9 cellular contexts compared by ENCODE assay signal in genomic region chr7:158815471-158816128, GRCh38. TPM values are rescaled to one million over a fixed set of nuclear protein-coding genes. Genes with fewer than 3 reads are reported as not detected.
DNase-seq lines count a peak whose midpoint lies in the region; ATAC-seq and TF ChIP-seq lines count a peak whose summit lies in the region.
"Had no signal": no experiment of that assay in that cellular context is flagged by ENCODE, and none has a peak within 500 bp of the region (broad histone marks: within the 10 kb centered on the region; RNA-seq: fewer than 3 reads in every experiment).

No MANE protein-coding gene starts in this region.

- no peak overlapping the region for H2AFZ ChIP-seq in OCI-LY3 (ENCODE audit: low read depth, low read length)

- H3K27ac ChIP-seq in CD4-positive, alpha-beta T cell (ENCODE audit: low read depth, low read length) = peak overlapping the region; percentile 88
- H3K27ac ChIP-seq in OCI-LY3 (ENCODE audit: low read length) = peak overlapping the region; percentile 64; the same call in 1 of the 2 replicates
- H3K27ac ChIP-seq in psoas muscle = peak overlapping the region; percentile 95
- H3K27ac ChIP-seq in foreskin keratinocyte = no peak overlapping the region

- no peaks in the 10 kb centered on the region for H3K9me3 ChIP-seq in CD4-positive, alpha-beta T cell (ENCODE audit: control insufficient read depth, low read length)
- no peaks in the 10 kb centered on the region for H3K9me3 ChIP-seq in OCI-LY3 (ENCODE audit: insufficient read depth, low read length)
- no peaks in the 10 kb centered on the region for H3K9me3 ChIP-seq in psoas muscle

- H4K20me1 ChIP-seq in OCI-LY3 (ENCODE audit: insufficient read depth, low read length) = peaks cover 5% of the 10 kb centered on the region; the same call in 1 of the 2 replicates

- CTCF ChIA-PET in CD4-positive, alpha-beta T cell (lab: Charles Lee) = interaction anchor here (1.1 to 1.5 kb wide), 3 partner anchors 9 to 161 kb away, joined by 3 to 4 read pairs (median 3); partner anchors contain the start of gene ESYT2

- H3K4me3 ChIP-seq in OCI-LY3 (ENCODE audit: low read length) (peak overlapping the region; percentile 55; the same call in 1 of the 2 replicates), psoas muscle (no peak overlapping the region)

- H3K36me3 ChIP-seq in OCI-LY3 (replicated peaks; ENCODE audit: low read depth, low read length) = no peaks in the 10 kb centered on the region
- H3K36me3 ChIP-seq in psoas muscle (ENCODE audit: insufficient read depth in 1 of 2, low read depth in 1 of 2) = no peaks in the 10 kb centered on the region

- peaks cover 35% of the 10 kb centered on the region for H3K36me3 Mint-ChIP-seq in CD4-positive, alpha-beta T cell (ENCODE audit: low read depth)
- peaks cover 8% of the 10 kb centered on the region for H3K36me3 Mint-ChIP-seq in endothelial cell (ENCODE audit: low read depth, unreplicated experiment)

- peak overlapping the region; percentile 84 for H3K4me3 Mint-ChIP-seq in CD4-positive, alpha-beta T cell
- no peak overlapping the region for H3K4me3 Mint-ChIP-seq in endothelial cell (ENCODE audit: unreplicated experiment)

- no peaks in the 10 kb centered on the region for H3K27me3 ChIP-seq in CD4-positive, alpha-beta T cell (ENCODE audit: control insufficient read depth, insufficient read depth, low read length)
- H3K27me3 ChIP-seq in OCI-LY3 (ENCODE audit: low read depth, low read length) (no peaks in the 10 kb centered on the region), psoas muscle (ENCODE audit: insufficient read depth in 3 of 3, low read length in 2 of 3) (no peaks in the 10 kb centered on the region), foreskin keratinocyte (no peaks in the 10 kb centered on the region)

- intact Hi-C loops in CD4-positive, alpha-beta T cell (cut with DNase I, micrococcal nuclease) = loop anchor here (2.0 kb wide), 2 partner anchors 13 to 37 kb away; partner anchors contain the start of gene ESYT2 (in 1 of the 2)
- intact Hi-C loops in psoas muscle (cut with DNase I) = loop anchor here in 1 of 2 donors (5.0 kb wide), 1 partner anchor 33 kb away; no protein-coding TSS in a partner anchor

- H3K4me1 Mint-ChIP-seq in CD4-positive, alpha-beta T cell (ENCODE audit: low read depth) = peaks cover 100% of the 10 kb centered on the region
- peaks cover 43% of the 10 kb centered on the region for H3K4me1 Mint-ChIP-seq in endothelial cell (ENCODE audit: unreplicated experiment)

- no peaks in the 10 kb centered on the region for H3K27me3 Mint-ChIP-seq in CD4-positive, alpha-beta T cell
- peaks cover 2% of the 10 kb centered on the region for H3K27me3 Mint-ChIP-seq in endothelial cell (ENCODE audit: unreplicated experiment)

- WGBS in psoas muscle, 3 donors = 68 to 73% (median 72%) methylated on average over 6 of the region's 6 CpGs

- POLR2A ChIA-PET in CD4-positive, alpha-beta T cell (lab: Charles Lee) = interaction anchor here (0.6 to 12.1 kb wide), 6 partner anchors 10 to 159 kb away, joined by 3 to 256 read pairs (median 4); partner anchors contain the start of gene ESYT2

- DNase-seq in CD4-positive, alpha-beta T cell = no peak
- no peak for DNase-seq in endothelial cell (ENCODE audit: low spot score)
- no peak for DNase-seq in psoas muscle
- DNase-seq in NK-92 (lab: John Stamatoyannopoulos, UW; ENCODE audit: unreplicated experiment) = no peak
- DNase-seq in foreskin keratinocyte = no peak
- DNase-seq: T1000 had no signal

- H3K9me3 Mint-ChIP-seq in CD4-positive, alpha-beta T cell = no peaks in the 10 kb centered on the region
- H3K9me3 Mint-ChIP-seq in endothelial cell (ENCODE audit: unreplicated experiment) = no peaks in the 10 kb centered on the region

- H3K4me2 ChIP-seq in OCI-LY3 (ENCODE audit: low read length) = peak overlapping the region; percentile 75

- TF ChIP-seq CTCF in CD4-positive, alpha-beta T cell (IDR thresholded peaks at IDR 0.05) = no peak
- TF ChIP-seq CTCF in OCI-LY3 (IDR thresholded peaks at IDR 0.05; ENCODE audit: low read depth, low read length) (no peak), endothelial cell (IDR thresholded peaks at IDR 0.05; ENCODE audit: unreplicated experiment) (no peak), psoas muscle (IDR thresholded peaks at IDR 0.05) (no peak), foreskin keratinocyte (conservative IDR thresholded peaks at IDR 0.05) (no peak)

- H3K9ac ChIP-seq in OCI-LY3 (ENCODE audit: low read length) = 0 out of 2 replicates have a peak overlapping the region, but pooled peaks have one; percentile 33

- H3K79me2 ChIP-seq in OCI-LY3 (ENCODE audit: low read length) = peaks cover 70% of the 10 kb centered on the region

- ATAC-seq in CD4-positive, alpha-beta T cell (ENCODE audit: poor library complexity) = no peak
- ATAC-seq in psoas muscle (no peak), HG03378 (IDR thresholded peaks at IDR 0.05; ENCODE audit: unreplicated experiment) (no peak), GM19397 (IDR thresholded peaks at IDR 0.05; ENCODE audit: unreplicated experiment) (no peak), foreskin keratinocyte (no peak)

- H3K4me1 ChIP-seq in OCI-LY3 (ENCODE audit: low read length) (peaks cover 31% of the 10 kb centered on the region), psoas muscle (peaks cover 65% of the 10 kb centered on the region), foreskin keratinocyte (peaks cover 40% of the 10 kb centered on the region)

- peak overlapping the region; percentile 97 for H3K27ac Mint-ChIP-seq in CD4-positive, alpha-beta T cell
- H3K27ac Mint-ChIP-seq in endothelial cell (ENCODE audit: unreplicated experiment) = peak overlapping the region; percentile 80

RNA-seq across cellular contexts. Expression of gene ESYT2, which starts 13.7 kb away (rescaled TPM):
- 100 to 1,000 TPM; 106 to 112 TPM for total RNA-seq in CD4-positive, alpha-beta T cell
- total RNA-seq in endothelial cell (ENCODE audit: unreplicated experiment) (31.8 TPM), psoas muscle (10 to 100 TPM; 35.9 to 63.4 (median 54.1) TPM), foreskin keratinocyte (60.6 and 63.8 TPM in 2 replicates)
- polyA plus RNA-seq in psoas muscle (10 to 100 TPM; 27.5 to 44.0 (median 28.5) TPM), foreskin keratinocyte (18.5 and 21.5 TPM in 2 replicates)

RNA-seq across cellular contexts. Expression of gene DYNC2I1, which starts 40.8 kb away (rescaled TPM):
- 10 to 100 TPM; 12.9 to 14.1 TPM for total RNA-seq in CD4-positive, alpha-beta T cell
- 25.9 TPM for total RNA-seq in endothelial cell (ENCODE audit: unreplicated experiment)
- 10 to 100 TPM; 11.1 to 23.6 (median 18.2) TPM for total RNA-seq in psoas muscle
- polyA plus RNA-seq in psoas muscle = 10 to 100 TPM in 2 of 3 donors, 1 to 10 TPM in 1; 9.7 to 18.1 (median 10.0) TPM
- 5.1 and 5.7 TPM in 2 replicates for total RNA-seq in foreskin keratinocyte
- polyA plus RNA-seq in foreskin keratinocyte = 3.7 TPM in 2 replicates
